Comparison of ENCODE assay signal across 1 cellular context in the genomic region with DNA sequence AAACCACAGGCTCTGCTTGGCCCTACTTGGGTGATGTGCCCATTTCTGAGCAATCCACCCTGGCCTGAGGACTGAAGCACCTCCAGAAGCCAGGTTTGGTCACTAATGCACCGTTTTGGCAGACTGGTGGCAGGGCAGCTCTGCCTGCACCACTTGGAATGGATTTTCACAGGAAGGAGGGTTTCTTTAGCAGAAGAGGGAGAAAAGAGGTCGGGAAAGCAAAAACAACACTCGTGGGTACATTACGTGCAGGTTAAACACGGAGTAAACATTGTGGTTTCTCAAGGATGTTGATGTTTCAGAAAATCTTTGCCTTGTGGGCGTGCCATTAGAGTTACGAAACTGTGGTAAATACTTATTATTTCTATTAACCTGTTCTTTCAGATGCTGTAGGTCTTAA.
TF ChIP-seq lines count a peak whose summit lies in the region.

No MANE protein-coding gene starts in this region.

TF ChIP-seq in SK-N-SH treated with all-trans-retinoic acid at 6 μM for 48 hours, 23 proteins besides CTCF, POLR2A, EP300 and RAD21 (continued from another document):
- TF ChIP-seq, protein P1, sequence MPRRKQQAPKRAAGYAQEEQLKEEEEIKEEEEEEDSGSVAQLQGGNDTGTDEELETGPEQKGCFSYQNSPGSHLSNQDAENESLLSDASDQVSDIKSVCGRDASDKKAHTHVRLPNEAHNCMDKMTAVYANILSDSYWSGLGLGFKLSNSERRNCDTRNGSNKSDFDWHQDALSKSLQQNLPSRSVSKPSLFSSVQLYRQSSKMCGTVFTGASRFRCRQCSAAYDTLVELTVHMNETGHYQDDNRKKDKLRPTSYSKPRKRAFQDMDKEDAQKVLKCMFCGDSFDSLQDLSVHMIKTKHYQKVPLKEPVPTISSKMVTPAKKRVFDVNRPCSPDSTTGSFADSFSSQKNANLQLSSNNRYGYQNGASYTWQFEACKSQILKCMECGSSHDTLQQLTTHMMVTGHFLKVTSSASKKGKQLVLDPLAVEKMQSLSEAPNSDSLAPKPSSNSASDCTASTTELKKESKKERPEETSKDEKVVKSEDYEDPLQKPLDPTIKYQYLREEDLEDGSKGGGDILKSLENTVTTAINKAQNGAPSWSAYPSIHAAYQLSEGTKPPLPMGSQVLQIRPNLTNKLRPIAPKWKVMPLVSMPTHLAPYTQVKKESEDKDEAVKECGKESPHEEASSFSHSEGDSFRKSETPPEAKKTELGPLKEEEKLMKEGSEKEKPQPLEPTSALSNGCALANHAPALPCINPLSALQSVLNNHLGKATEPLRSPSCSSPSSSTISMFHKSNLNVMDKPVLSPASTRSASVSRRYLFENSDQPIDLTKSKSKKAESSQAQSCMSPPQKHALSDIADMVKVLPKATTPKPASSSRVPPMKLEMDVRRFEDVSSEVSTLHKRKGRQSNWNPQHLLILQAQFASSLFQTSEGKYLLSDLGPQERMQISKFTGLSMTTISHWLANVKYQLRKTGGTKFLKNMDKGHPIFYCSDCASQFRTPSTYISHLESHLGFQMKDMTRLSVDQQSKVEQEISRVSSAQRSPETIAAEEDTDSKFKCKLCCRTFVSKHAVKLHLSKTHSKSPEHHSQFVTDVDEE (CRISPR knock-in tag; IDR thresholded peaks at IDR 0.05), result no peak
- TF ChIP-seq ZNF8 (CRISPR knock-in tag; IDR thresholded peaks at IDR 0.05) (no peak), RARB (CRISPR knock-in tag; IDR thresholded peaks at IDR 0.05) (no peak), GLIS3 (CRISPR knock-in tag; IDR thresholded peaks at IDR 0.05) (no peak)
- TF ChIP-seq, protein P2, sequence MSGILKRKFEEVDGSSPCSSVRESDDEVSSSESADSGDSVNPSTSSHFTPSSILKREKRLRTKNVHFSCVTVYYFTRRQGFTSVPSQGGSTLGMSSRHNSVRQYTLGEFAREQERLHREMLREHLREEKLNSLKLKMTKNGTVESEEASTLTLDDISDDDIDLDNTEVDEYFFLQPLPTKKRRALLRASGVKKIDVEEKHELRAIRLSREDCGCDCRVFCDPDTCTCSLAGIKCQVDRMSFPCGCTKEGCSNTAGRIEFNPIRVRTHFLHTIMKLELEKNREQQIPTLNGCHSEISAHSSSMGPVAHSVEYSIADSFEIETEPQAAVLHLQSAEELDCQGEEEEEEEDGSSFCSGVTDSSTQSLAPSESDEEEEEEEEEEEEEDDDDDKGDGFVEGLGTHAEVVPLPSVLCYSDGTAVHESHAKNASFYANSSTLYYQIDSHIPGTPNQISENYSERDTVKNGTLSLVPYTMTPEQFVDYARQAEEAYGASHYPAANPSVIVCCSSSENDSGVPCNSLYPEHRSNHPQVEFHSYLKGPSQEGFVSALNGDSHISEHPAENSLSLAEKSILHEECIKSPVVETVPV (CRISPR knock-in tag; IDR thresholded peaks at IDR 0.05), result no peak
